In genomic region chr20:62332989-62333819, GRCh38 we compare ENCODE assay signal across 2 cellular contexts.
TF ChIP-seq lines count a peak whose summit lies in the region.

No MANE protein-coding gene starts in this region.

TF ChIP-seq in HepG2, 621 proteins besides CTCF, POLR2A, EP300 and RAD21:
- TF ChIP-seq MTA1 (CRISPR knock-in tag; IDR thresholded peaks at IDR 0.05; ENCODE audit: borderline replicate concordance): no peak
- TF ChIP-seq ZNF275 (CRISPR knock-in tag; IDR thresholded peaks at IDR 0.05; ENCODE audit: borderline replicate concordance): no peak
- TF ChIP-seq HNF1A (IDR thresholded peaks at IDR 0.05; ENCODE audit: low read depth): no peak
- 0 out of 2 replicates have a peak, but pooled peaks have one; percentile 24 for TF ChIP-seq HNF1A (CRISPR knock-in tag; IDR thresholded peaks at IDR 0.05; ENCODE audit: borderline replicate concordance)
- TF ChIP-seq ZZZ3 (CRISPR knock-in tag; IDR thresholded peaks at IDR 0.05; ENCODE audit: borderline replicate concordance): no peak
- no peak for TF ChIP-seq SMARCE1 (IDR thresholded peaks at IDR 0.05; ENCODE audit: borderline replicate concordance)
- no peak for TF ChIP-seq ZNF235 (CRISPR knock-in tag; IDR thresholded peaks at IDR 0.05; ENCODE audit: borderline replicate concordance)
- TF ChIP-seq ZNF326 (CRISPR knock-in tag; IDR thresholded peaks at IDR 0.05; ENCODE audit: borderline replicate concordance): no peak
- TF ChIP-seq RBFOX2 (IDR thresholded peaks at IDR 0.05; ENCODE audit: low read depth, low read length): peak; percentile 28; the same call in 1 of the 2 replicates
- TF ChIP-seq AGO2 (optimal IDR thresholded peaks at IDR 0.05; ENCODE audit: low read depth, low read length): peak; percentile 79
TF ChIP-seq in HepG2: peak in this region for 3.

TF ChIP-seq in IMR-90, 13 proteins besides CTCF, POLR2A, EP300 and RAD21:
- TF ChIP-seq NFE2L2 (IDR thresholded peaks at IDR 0.05; ENCODE audit: low read depth, low read length): no peak
- TF ChIP-seq RCOR1 (IDR thresholded peaks at IDR 0.05; ENCODE audit: insufficient replicate concordance, low read length): no peak
- TF ChIP-seq MXI1 (IDR thresholded peaks at IDR 0.05; ENCODE audit: borderline replicate concordance, low read depth, low read length): no peak
- no peak for TF ChIP-seq FOS (IDR thresholded peaks at IDR 0.05; ENCODE audit: low read depth, low read length)
- TF ChIP-seq RFX5 (IDR thresholded peaks at IDR 0.05; ENCODE audit: low read depth, low read length): no peak
- TF ChIP-seq MAFK (IDR thresholded peaks at IDR 0.05; ENCODE audit: low read depth, low read length): no peak
- no peak for TF ChIP-seq SMC3 (IDR thresholded peaks at IDR 0.05; ENCODE audit: low read depth, low read length)
- TF ChIP-seq USF2 (IDR thresholded peaks at IDR 0.05; ENCODE audit: low read depth, low read length): no peak
- TF ChIP-seq BHLHE40 (IDR thresholded peaks at IDR 0.05; ENCODE audit: low read depth, low read length): no peak
- no peak for TF ChIP-seq CEBPB (IDR thresholded peaks at IDR 0.05; ENCODE audit: low read depth, low read length)
- TF ChIP-seq ELK1 (IDR thresholded peaks at IDR 0.05; ENCODE audit: borderline replicate concordance, low read depth, low read length): no peak
